ENCODE assay signal across 8 cellular contexts in the genomic region with DNA sequence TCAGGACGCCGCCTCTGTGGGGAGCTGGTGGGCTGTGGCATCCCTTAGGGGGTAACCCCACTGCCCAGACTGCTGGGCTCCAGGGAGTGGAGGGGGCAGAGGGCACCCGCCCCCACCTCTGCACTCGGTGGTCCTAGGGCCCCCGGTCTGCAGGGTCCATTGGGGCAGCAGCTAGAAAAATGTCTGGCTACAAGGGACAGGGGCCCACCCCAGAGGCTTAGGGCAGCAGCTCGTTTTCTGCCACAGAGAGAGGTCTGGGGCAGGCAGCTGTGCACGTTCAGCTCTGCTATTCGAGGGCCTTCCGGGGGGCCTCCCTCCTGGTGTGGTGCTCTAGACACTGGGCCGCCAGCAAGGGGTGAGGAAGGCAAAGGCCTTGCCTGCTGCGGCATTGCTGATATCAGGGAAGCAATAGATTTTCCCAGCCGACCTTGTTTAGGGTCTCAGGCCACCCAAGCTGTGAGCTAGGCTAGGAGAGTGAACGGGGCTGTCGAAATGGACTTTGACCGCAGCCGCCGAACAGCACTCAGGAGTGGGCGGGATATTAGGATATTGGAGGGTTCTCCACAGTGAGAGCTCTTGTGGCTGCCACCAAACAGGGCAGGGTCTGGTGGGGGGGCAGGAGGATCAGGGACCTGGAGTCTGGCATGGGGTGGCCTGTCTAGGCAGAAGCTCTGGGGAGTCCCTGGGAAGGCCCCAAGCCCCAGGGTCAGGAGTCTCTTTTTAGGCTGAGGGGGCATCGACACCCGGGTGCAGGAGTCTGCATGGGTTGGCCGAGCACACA.
DNase-seq lines count a peak whose midpoint lies in the region; ATAC-seq lines count a peak whose summit lies in the region.

No MANE protein-coding gene starts in this region.

- DNase-seq in CD1c-positive myeloid dendritic cell (ENCODE audit: extremely low spot score) (peak; percentile 40), mesenteric fat pad (ENCODE audit: low spot score) (peak; percentile 43), germinal center (ENCODE audit: low spot score) (no peak), NCI-H1930 (lab: John Stamatoyannopoulos, UW) (no peak), SKM-1 treated with dmso at 0.1 percent for 144 hours (lab: John Stamatoyannopoulos, UW; ENCODE audit: unreplicated experiment) (no peak)
- peak; percentile 59 for DNase-seq in activated CD8-positive, alpha-beta memory T cell treated with anti-CD3 and anti-CD28 coated beads, Interleukin-2, amount 50 U/mL, for 48 hours

- ATAC-seq in GM21619 (IDR thresholded peaks at IDR 0.05; ENCODE audit: unreplicated experiment): peak; percentile 2
- no peak for ATAC-seq in GM18498 (IDR thresholded peaks at IDR 0.05; ENCODE audit: unreplicated experiment)

Comparison
In these comparisons a context has a peak if more than half of its experiments do, and no peak if none do; other contexts are left out.
1. DNase-seq: peak in CD1c-positive myeloid dendritic cell (single experiment), activated CD8-positive, alpha-beta memory T cell treated with anti-CD3 and anti-CD28 coated beads, Interleukin-2, amount 50 U/mL, for 48 hours (single experiment) and mesenteric fat pad (single experiment); none in germinal center (single experiment), NCI-H1930 (0 of 2) and SKM-1 treated with dmso at 0.1 percent for 144 hours (single experiment).